Comparison of ENCODE assay signal across 21 cellular contexts in the genomic region with DNA sequence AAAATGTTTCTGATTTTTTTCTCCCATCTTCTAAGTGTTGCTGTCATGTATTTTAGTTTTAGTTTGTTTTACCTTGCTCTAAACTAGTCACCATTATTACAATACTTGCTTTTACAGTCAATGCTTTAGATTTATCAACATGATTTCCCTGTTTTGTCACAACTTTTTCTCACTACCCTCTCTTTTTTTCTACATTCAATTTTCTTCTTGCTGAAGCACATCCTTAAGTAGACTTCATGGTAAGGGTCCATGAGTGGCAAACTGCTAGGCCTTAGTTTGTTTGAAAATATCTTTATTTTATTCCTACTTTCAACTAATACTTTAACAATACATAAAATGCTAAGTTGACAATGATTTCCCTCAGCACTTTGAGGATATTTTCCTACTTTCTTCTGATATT.
DNase-seq lines count a peak whose midpoint lies in the region; ATAC-seq, FAIRE-seq and TF ChIP-seq lines count a peak whose summit lies in the region.
"Had no signal": no experiment of that assay in that cellular context is flagged by ENCODE, and none has a peak within 500 bp of the region (broad histone marks: within the 10 kb centered on the region; RNA-seq: fewer than 3 reads in every experiment).

No MANE protein-coding gene starts in this region.

- no peak overlapping the region for H3K4me3 ChIP-seq in A549
- H3K4me3 ChIP-seq in HEK293 (ENCODE audit: low read depth, low read length) = no peak overlapping the region
- no peak overlapping the region for H3K4me3 ChIP-seq in K562
- H3K4me3 ChIP-seq: BLaER1 treated with 17β-estradiol and CSF1 and Interleukin-3, amounts not matched to agents 10 nM and 100 nM had no signal

- TF ChIP-seq POLR2A in A549 (IDR thresholded peaks at IDR 0.05; ENCODE audit: low read length) = no peak
- no peak for TF ChIP-seq POLR2A in K562 (conservative IDR thresholded peaks at IDR 0.05)

- no peaks in the 10 kb centered on the region for H3K27me3 Mint-ChIP-seq in chondrocyte (ENCODE audit: low read depth)
- H3K27me3 Mint-ChIP-seq: B cell; CD4-positive, alpha-beta T cell had no signal

- ATAC-seq in A549 (no peak), K562 (no peak)
- ATAC-seq: CD8-positive, alpha-beta T cell had no signal

- H3K4me1 ChIP-seq in A549 (no peaks in the 10 kb centered on the region), HEK293 (ENCODE audit: control insufficient read depth, insufficient read depth, low read length) (no peaks in the 10 kb centered on the region), K562 (replicated peaks in 1 of 2; ENCODE audit: control insufficient read depth in 2 of 2, insufficient read depth in 2 of 2, low read length in 2 of 2) (no peaks in the 10 kb centered on the region)
- H3K4me1 ChIP-seq: BLaER1 treated with 17β-estradiol and CSF1 and Interleukin-3, amounts not matched to agents 10 nM and 100 nM; Caco-2 had no signal

- H3K9me1 ChIP-seq in K562 (ENCODE audit: control insufficient read depth, insufficient read depth, low read length) = no peaks in the 10 kb centered on the region

- H3K4me2 ChIP-seq in A549 = no peak overlapping the region
- no peak overlapping the region for H3K4me2 ChIP-seq in K562 (ENCODE audit: insufficient read depth, low read length)
- H3K4me2 ChIP-seq: BLaER1 treated with 17β-estradiol and CSF1 and Interleukin-3, amounts not matched to agents 10 nM and 100 nM had no signal

- peaks cover 57% of the 10 kb centered on the region for H3K9me3 Mint-ChIP-seq in chondrocyte (ENCODE audit: low read depth)

- H3K4me1 Mint-ChIP-seq in chondrocyte (ENCODE audit: low read depth) = peaks cover 13% of the 10 kb centered on the region
- H3K4me1 Mint-ChIP-seq: B cell had no signal

- H3K36me3 ChIP-seq in HEK293 (ENCODE audit: control insufficient read depth in 2 of 2, insufficient read depth in 1 of 2, low read length in 2 of 2) = no peaks in the 10 kb centered on the region; a peak in 1 of 3 replicates
- no peaks in the 10 kb centered on the region for H3K36me3 ChIP-seq in K562 (ENCODE audit: control insufficient read depth, insufficient read depth, low read length)

- in situ Hi-C loops in K562 (cut with MboI) = no loop called here

- H3K27ac Mint-ChIP-seq in chondrocyte (ENCODE audit: unreplicated experiment) = no peak overlapping the region
- H3K27ac Mint-ChIP-seq: B cell; CD4-positive, alpha-beta T cell; CD8-positive, alpha-beta T cell had no signal

- no peaks in the 10 kb centered on the region for H3K27me3 ChIP-seq in K562 (ENCODE audit: control insufficient read depth in 2 of 2, insufficient read depth in 2 of 2, low read length in 2 of 2)
- H3K27me3 ChIP-seq: BLaER1 treated with 17β-estradiol and CSF1 and Interleukin-3, amounts not matched to agents 10 nM and 100 nM had no signal

- intact Hi-C loops in K562 (cut with micrococcal nuclease) = no loop called here

- DNase-seq in A549 (ENCODE audit: low read depth in 1 of 2, low spot score in 1 of 2) (no peak), K562 (ENCODE audit: extremely low read depth in 1 of 4, low spot score in 3 of 4) (no peak), kidney glomerular epithelial cell (lab: John Stamatoyannopoulos, UW) (no peak), chondrocyte (ENCODE audit: low spot score) (no peak)
- no peak for DNase-seq in activated effector memory CD4-positive, alpha-beta T cell treated with Interleukin-2 at 50 U/mL for 16 hours
- DNase-seq: ACHN; AML-193; Caco-2; Calu3; CD4-positive, alpha-beta T cell; CD8-positive, alpha-beta T cell; DMS79 treated with DMSO at 0.1 percent for 48 hours; GF-D8 had no signal

- FAIRE-seq in A549 (lab: Jason Lieb, UNC) (no peak), K562 (lab: Jason Lieb, UNC) (no peak)
- FAIRE-seq: D721Med, GM12891, GM19239 had no signal

- POLR2A ChIA-PET in A549 (lab: Yijun Ruan, JAX) (no interaction called here), HEK293 (lab: Yijun Ruan, JAX) (no interaction called here), K562 (lab: Yijun Ruan, JAX) (no interaction called here)

- no TSS peak for BruUV-seq in K562 (replicated peaks; lab: Mats Ljungman, UMichigan)

- TF ChIP-seq RAD21 in A549 (conservative IDR thresholded peaks at IDR 0.05 in 1 of 2, IDR thresholded peaks at IDR 0.05 in 1 of 2) (no peak), K562 (CRISPR knock-in tag; conservative IDR thresholded peaks at IDR 0.05 in 1 of 2, IDR thresholded peaks at IDR 0.05 in 1 of 2) (no peak)

- no peak overlapping the region for H3K9ac ChIP-seq in K562 (ENCODE audit: insufficient read depth in 1 of 2, low read depth in 2 of 2, low read length in 2 of 2)
- H3K9ac ChIP-seq: BLaER1 treated with 17β-estradiol and CSF1 and Interleukin-3, amounts not matched to agents 10 nM and 100 nM had no signal

- H3K9me3 ChIP-seq in A549 (peaks cover 54% of the 10 kb centered on the region), HEK293 (ENCODE audit: control insufficient read depth, insufficient read depth, low read depth, low read length) (no peaks in the 10 kb centered on the region), K562 (replicated peaks; ENCODE audit: control insufficient read depth, insufficient read depth, low read depth, low read length) (peaks cover 8% of the 10 kb centered on the region)

- no peak overlapping the region for H3K4me3 Mint-ChIP-seq in chondrocyte (ENCODE audit: unreplicated experiment)
- H3K4me3 Mint-ChIP-seq: B cell; CD4-positive, alpha-beta T cell; CD8-positive, alpha-beta T cell had no signal

- TF ChIP-seq CTCF in A549 (IDR thresholded peaks at IDR 0.05) (no peak), HEK293 (tag by site-specific recombination; IDR thresholded peaks at IDR 0.05) (no peak), K562 (IDR thresholded peaks at IDR 0.05 in 2 of 3, conservative IDR thresholded peaks at IDR 0.05 in 1 of 3; ENCODE audit: insufficient read depth in 2 of 3, low read depth in 1 of 3, low read length in 3 of 3) (no peak), chondrocyte (IDR thresholded peaks at IDR 0.05) (no peak)

- H3K79me2 ChIP-seq in K562 (ENCODE audit: control insufficient read depth, insufficient read depth, low read length) = no peaks in the 10 kb centered on the region

- CTCF ChIA-PET in A549 (lab: Yijun Ruan, JAX) = no interaction called here
- CTCF ChIA-PET in HEK293 (lab: Yijun Ruan, JAX) = no interaction called here
- CTCF ChIA-PET in K562 (lab: Yijun Ruan, JAX; ENCODE audit: low intra/inter-chr PET ratio) = no interaction called here

- no peak overlapping the region for H2AFZ ChIP-seq in K562 (ENCODE audit: low read depth, low read length)

- H4K20me1 ChIP-seq in K562 (replicated peaks; ENCODE audit: control insufficient read depth, insufficient read depth, low read length) = no peaks in the 10 kb centered on the region
- H4K20me1 ChIP-seq: BLaER1 treated with 17β-estradiol and CSF1 and Interleukin-3, amounts not matched to agents 10 nM and 100 nM had no signal

- TF ChIP-seq EP300 in A549 (IDR thresholded peaks at IDR 0.05) = no peak
- no peak for TF ChIP-seq EP300 in K562 (IDR thresholded peaks at IDR 0.05; ENCODE audit: low read length)

- H3K27ac ChIP-seq in A549 (no peak overlapping the region), HEK293 (ENCODE audit: extremely low read depth, low read depth, low read length) (no peak overlapping the region), K562 (ENCODE audit: extremely low read depth, low read depth, low read length) (no peak overlapping the region)
- H3K27ac ChIP-seq: 22Rv1; BLaER1 treated with 17β-estradiol and CSF1 and Interleukin-3, amounts not matched to agents 10 nM and 100 nM; C4-2B had no signal

- H3K36me3 Mint-ChIP-seq in chondrocyte (ENCODE audit: low read depth) = peaks cover 42% of the 10 kb centered on the region

TF ChIP-seq in A549, 52 proteins besides CTCF, POLR2A, EP300 and RAD21:
- TF ChIP-seq KDM1A (IDR thresholded peaks at IDR 0.05; ENCODE audit: low read depth) (peak; percentile 19; the same call in 1 of the 2 replicates), EHMT2 (IDR thresholded peaks at IDR 0.05; ENCODE audit: low read depth) (no peak)

TF ChIP-seq in HEK293, 187 proteins besides CTCF, POLR2A, EP300 and RAD21 (continues in another document):
- TF ChIP-seq, protein P1, sequence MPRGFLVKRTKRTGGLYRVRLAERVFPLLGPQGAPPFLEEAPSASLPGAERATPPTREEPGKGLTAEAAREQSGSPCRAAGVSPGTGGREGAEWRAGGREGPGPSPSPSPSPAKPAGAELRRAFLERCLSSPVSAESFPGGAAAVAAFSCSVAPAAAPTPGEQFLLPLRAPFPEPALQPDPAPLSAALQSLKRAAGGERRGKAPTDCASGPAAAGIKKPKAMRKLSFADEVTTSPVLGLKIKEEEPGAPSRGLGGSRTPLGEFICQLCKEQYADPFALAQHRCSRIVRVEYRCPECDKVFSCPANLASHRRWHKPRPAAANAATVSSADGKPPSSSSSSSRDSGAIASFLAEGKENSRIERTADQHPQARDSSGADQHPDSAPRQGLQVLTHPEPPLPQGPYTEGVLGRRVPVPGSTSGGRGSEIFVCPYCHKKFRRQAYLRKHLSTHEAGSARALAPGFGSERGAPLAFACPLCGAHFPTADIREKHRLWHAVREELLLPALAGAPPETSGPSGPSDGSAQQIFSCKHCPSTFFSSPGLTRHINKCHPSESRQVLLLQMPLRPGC (tag by site-specific recombination; IDR thresholded peaks at IDR 0.05) = no peak

TF ChIP-seq in K562, 482 proteins besides CTCF, POLR2A, EP300 and RAD21 (continues in another document):
- TF ChIP-seq FOXA3 (CRISPR knock-in tag; conservative IDR thresholded peaks at IDR 0.05 in 1 of 2, IDR thresholded peaks at IDR 0.05 in 1 of 2) (no peak), NELFE (IDR thresholded peaks at IDR 0.05; ENCODE audit: insufficient read depth, insufficient read length) (no peak), CBX3 (IDR thresholded peaks at IDR 0.05; ENCODE audit: borderline replicate concordance in 1 of 2, low read length in 2 of 2) (0 out of 3 replicates have a peak, but pooled peaks of 1 of the 2 experiments have one; percentile 50)
- TF ChIP-seq, protein P2, sequence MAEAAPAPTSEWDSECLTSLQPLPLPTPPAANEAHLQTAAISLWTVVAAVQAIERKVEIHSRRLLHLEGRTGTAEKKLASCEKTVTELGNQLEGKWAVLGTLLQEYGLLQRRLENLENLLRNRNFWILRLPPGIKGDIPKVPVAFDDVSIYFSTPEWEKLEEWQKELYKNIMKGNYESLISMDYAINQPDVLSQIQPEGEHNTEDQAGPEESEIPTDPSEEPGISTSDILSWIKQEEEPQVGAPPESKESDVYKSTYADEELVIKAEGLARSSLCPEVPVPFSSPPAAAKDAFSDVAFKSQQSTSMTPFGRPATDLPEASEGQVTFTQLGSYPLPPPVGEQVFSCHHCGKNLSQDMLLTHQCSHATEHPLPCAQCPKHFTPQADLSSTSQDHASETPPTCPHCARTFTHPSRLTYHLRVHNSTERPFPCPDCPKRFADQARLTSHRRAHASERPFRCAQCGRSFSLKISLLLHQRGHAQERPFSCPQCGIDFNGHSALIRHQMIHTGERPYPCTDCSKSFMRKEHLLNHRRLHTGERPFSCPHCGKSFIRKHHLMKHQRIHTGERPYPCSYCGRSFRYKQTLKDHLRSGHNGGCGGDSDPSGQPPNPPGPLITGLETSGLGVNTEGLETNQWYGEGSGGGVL (CRISPR knock-in tag; IDR thresholded peaks at IDR 0.05) = no peak
